Comparison of ENCODE assay signal across 1 cellular context in the genomic region with DNA sequence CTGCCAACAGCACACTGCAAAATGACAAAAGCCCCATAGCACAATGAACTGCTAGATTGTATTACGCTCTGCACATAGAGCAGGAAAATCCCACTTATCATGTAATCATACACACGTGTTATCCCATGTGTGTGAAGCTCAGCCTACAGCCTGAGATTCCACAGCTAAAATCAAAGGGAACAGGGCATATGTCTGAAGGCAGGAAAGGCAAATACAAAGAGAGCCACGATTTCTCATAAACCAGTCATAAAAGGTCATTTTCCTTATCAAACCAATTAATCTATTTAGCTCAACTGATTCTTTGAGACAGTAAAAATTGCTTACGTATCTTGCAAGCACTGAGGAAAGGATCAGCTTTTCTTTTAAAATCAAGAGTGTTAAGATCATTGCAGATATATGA.
TF ChIP-seq lines count a peak whose summit lies in the region.

No MANE protein-coding gene starts in this region.

TF ChIP-seq in SK-N-SH, 30 proteins besides CTCF, POLR2A, EP300 and RAD21 (continued from another document):
- TF ChIP-seq, protein P1, sequence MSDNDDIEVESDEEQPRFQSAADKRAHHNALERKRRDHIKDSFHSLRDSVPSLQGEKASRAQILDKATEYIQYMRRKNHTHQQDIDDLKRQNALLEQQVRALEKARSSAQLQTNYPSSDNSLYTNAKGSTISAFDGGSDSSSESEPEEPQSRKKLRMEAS (IDR thresholded peaks at IDR 0.05; ENCODE audit: low read depth): no peak
- peak; percentile 17; the same call in 1 of the 2 replicates for TF ChIP-seq FOXJ3 (CRISPR knock-in tag; IDR thresholded peaks at IDR 0.05)
- TF ChIP-seq CHD2 (IDR thresholded peaks at IDR 0.05; ENCODE audit: low read length, partially characterized antibody): peak; percentile 23
- no peak for TF ChIP-seq TCF12 (IDR thresholded peaks at IDR 0.05)
- no peak for TF ChIP-seq ELF1 (IDR thresholded peaks at IDR 0.05)
- no peak for TF ChIP-seq SMC3 (IDR thresholded peaks at IDR 0.05; ENCODE audit: low read depth, low read length)
- TF ChIP-seq GABPA (IDR thresholded peaks at IDR 0.05; ENCODE audit: low read depth): no peak
- TF ChIP-seq POLR2AphosphoS5 (IDR thresholded peaks at IDR 0.05; ENCODE audit: low read depth, low read length): no peak
- TF ChIP-seq, protein P2, sequence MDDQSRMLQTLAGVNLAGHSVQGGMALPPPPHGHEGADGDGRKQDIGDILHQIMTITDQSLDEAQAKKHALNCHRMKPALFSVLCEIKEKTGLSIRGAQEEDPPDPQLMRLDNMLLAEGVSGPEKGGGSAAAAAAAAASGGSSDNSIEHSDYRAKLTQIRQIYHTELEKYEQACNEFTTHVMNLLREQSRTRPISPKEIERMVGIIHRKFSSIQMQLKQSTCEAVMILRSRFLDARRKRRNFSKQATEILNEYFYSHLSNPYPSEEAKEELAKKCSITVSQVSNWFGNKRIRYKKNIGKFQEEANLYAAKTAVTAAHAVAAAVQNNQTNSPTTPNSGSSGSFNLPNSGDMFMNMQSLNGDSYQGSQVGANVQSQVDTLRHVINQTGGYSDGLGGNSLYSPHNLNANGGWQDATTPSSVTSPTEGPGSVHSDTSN (IDR thresholded peaks at IDR 0.05): no peak
